In the genomic region with DNA sequence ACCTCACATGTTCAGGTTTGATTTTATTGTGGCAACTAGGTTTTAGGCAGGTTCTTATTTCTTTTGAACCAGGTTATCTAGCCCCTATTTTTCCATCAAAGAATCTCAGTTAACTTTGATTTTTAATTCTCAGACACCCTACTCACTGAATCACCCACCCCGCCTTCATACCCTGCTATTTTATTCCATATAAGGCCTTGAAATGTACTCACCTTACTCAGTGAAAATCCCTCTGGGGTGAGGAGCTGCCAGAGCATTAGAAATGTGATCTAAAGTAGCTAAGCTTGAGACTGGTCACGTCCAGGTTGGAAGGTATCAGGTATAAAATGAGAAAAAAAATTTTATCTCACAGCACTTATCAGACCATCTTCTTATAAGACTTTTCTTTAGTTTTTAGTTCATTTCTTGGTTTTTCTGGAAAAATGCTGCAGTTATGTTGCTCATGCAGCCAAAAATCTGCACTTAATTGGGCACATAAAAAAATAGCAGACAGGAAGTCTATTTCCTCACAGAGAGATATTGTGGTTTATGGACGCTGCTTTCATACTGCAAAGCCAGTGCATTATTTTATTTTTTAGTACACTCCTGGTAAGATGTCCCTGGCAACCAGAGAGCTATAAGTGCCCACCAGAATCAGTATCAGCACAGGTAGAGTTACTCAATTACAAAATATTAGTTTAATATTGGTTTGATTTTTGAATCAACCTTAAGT, we compare ENCODE assay signal across 21 cellular contexts.
DNase-seq lines count a peak whose midpoint lies in the region; ATAC-seq, FAIRE-seq and TF ChIP-seq lines count a peak whose summit lies in the region.
"Had no signal": no experiment of that assay in that cellular context is flagged by ENCODE, and none has a peak within 500 bp of the region (broad histone marks: within the 10 kb centered on the region; RNA-seq: fewer than 3 reads in every experiment).

No MANE protein-coding gene starts in this region.

- no peak overlapping the region for H2AFZ ChIP-seq in H1 (ENCODE audit: low read length)
- H2AFZ ChIP-seq: parathyroid adenoma had no signal

- H3K4me1 Mint-ChIP-seq in mesothelial cell of epicardium: peaks cover 37% of the 10 kb centered on the region
- H3K4me1 Mint-ChIP-seq in activated naive CD8-positive, alpha-beta T cell treated with anti-CD3 and anti-CD28 coated beads for 36 hours: peaks cover 19% of the 10 kb centered on the region

- H3K23ac ChIP-seq in H1 (ENCODE audit: insufficient read length): no peak overlapping the region

- no peak overlapping the region for H2AK5ac ChIP-seq in H1 (ENCODE audit: low read depth, low read length)

- H2BK12ac ChIP-seq in H1 (ENCODE audit: low read depth, low read length): no peak overlapping the region

- WGBS in H1 (ENCODE audit: extremely low coverage in 1 of 2, insufficient coverage in 1 of 2, insufficient read length in 1 of 2, insufficient replicate concordance in 2 of 2, low coverage in 1 of 2, low lambda C conversion rate in 2 of 2, missing lambda C conversion rate in 1 of 2), 2 experiments: 85% methylated on average over 3 of the region's 3 CpGs; no CpG with 5 or more reads in 1 of the 2 experiments

- H3K27me3 ChIP-seq in SJCRH30 (no peaks in the 10 kb centered on the region), H1 (replicated peaks in 1 of 4; ENCODE audit: control insufficient read depth in 3 of 4, extremely low read depth in 1 of 4, insufficient read depth in 3 of 4, low read length in 3 of 4) (no peaks in the 10 kb centered on the region)

- no peak for ATAC-seq in GM21737 (IDR thresholded peaks at IDR 0.05; ENCODE audit: unreplicated experiment)
- ATAC-seq: lower lobe of right lung; naive thymus-derived CD4-positive, alpha-beta T cell had no signal

- no peak for TF ChIP-seq POLR2A in H1 (IDR thresholded peaks at IDR 0.05; ENCODE audit: control extremely low read depth in 1 of 2, low read depth in 2 of 2, low read length in 2 of 2)

- no peaks in the 10 kb centered on the region for H3K9me3 Mint-ChIP-seq in mesothelial cell of epicardium
- H3K9me3 Mint-ChIP-seq in activated naive CD8-positive, alpha-beta T cell treated with anti-CD3 and anti-CD28 coated beads for 36 hours: no peaks in the 10 kb centered on the region
- H3K9me3 Mint-ChIP-seq: H9 had no signal

- no peak for FAIRE-seq in H1 (lab: Jason Lieb, UNC)
- FAIRE-seq: GM18507 had no signal

- H3K27ac ChIP-seq in SJCRH30: peak overlapping the region; percentile 18; the same call in 1 of the 2 replicates
- H3K27ac ChIP-seq in H1 (ENCODE audit: low read depth, low read length): no peak overlapping the region
- H3K27ac ChIP-seq: lower lobe of right lung, parathyroid adenoma had no signal

- no peak overlapping the region for H4K91ac ChIP-seq in H1 (replicated peaks; ENCODE audit: insufficient read length, low read length)

- H3K4me2 ChIP-seq in H1 (ENCODE audit: insufficient read depth in 1 of 2, low read depth in 2 of 2, low read length in 2 of 2): no peak overlapping the region

- no peak overlapping the region for H2BK5ac ChIP-seq in H1 (ENCODE audit: low read depth, low read length)

- no peak overlapping the region for H3K56ac ChIP-seq in H1 (replicated peaks; ENCODE audit: insufficient read length, low read depth, low read length)

- CTCF ChIA-PET in H1 (lab: Charles Lee; ENCODE audit: partially characterized antibody): no interaction called here

- H4K20me1 ChIP-seq in H1 (replicated peaks in 1 of 2; ENCODE audit: control insufficient read depth in 1 of 2, insufficient read depth in 2 of 2, low read length in 2 of 2): no peaks in the 10 kb centered on the region

- peaks cover 14% of the 10 kb centered on the region for H3K4me1 ChIP-seq in SJCRH30
- no peaks in the 10 kb centered on the region for H3K4me1 ChIP-seq in H1 (replicated peaks in 1 of 4; ENCODE audit: control insufficient read depth in 3 of 4, insufficient read depth in 4 of 4, low read length in 3 of 4)
- H3K4me1 ChIP-seq: lower lobe of right lung had no signal

- H3K4me3 ChIP-seq in SJCRH30 (no peak overlapping the region), H1 (ENCODE audit: extremely low read depth in 1 of 4, insufficient read depth in 2 of 4, low read depth in 3 of 4, low read length in 4 of 4) (no peak overlapping the region)
- H3K4me3 ChIP-seq: lower lobe of right lung had no signal

- H3K27ac Mint-ChIP-seq in mesothelial cell of epicardium: peak overlapping the region; percentile 76
- H3K27ac Mint-ChIP-seq in activated naive CD8-positive, alpha-beta T cell treated with anti-CD3 and anti-CD28 coated beads for 36 hours: no peak overlapping the region
- H3K27ac Mint-ChIP-seq: H9; naive thymus-derived CD4-positive, alpha-beta T cell had no signal

- H3K27me3 Mint-ChIP-seq in mesothelial cell of epicardium (ENCODE audit: low read depth): no peaks in the 10 kb centered on the region
- H3K27me3 Mint-ChIP-seq in activated naive CD8-positive, alpha-beta T cell treated with anti-CD3 and anti-CD28 coated beads for 36 hours: peaks cover 32% of the 10 kb centered on the region

- H3K79me1 ChIP-seq in H1 (ENCODE audit: low read depth, low read length): no peaks in the 10 kb centered on the region

- no peak overlapping the region for H2BK15ac ChIP-seq in H1 (ENCODE audit: low read length)

- no peak overlapping the region for H3K4ac ChIP-seq in H1 (replicated peaks; ENCODE audit: insufficient read length, low read depth, low read length)

- no peak for TF ChIP-seq CTCF in H1 (IDR thresholded peaks at IDR 0.05; ENCODE audit: control extremely low read depth in 1 of 3, insufficient read depth in 1 of 3, low read depth in 1 of 3, low read length in 3 of 3)
- TF ChIP-seq CTCF in mesothelial cell of epicardium (IDR thresholded peaks at IDR 0.05; ENCODE audit: unreplicated experiment): no peak

- H4K5ac ChIP-seq in H1 (ENCODE audit: insufficient read length, low read depth, low read length): no peak overlapping the region

- TF ChIP-seq EP300 in H1 (IDR thresholded peaks at IDR 0.05; ENCODE audit: borderline replicate concordance in 1 of 2, low read depth in 2 of 2, low read length in 2 of 2): no peak

- no peaks in the 10 kb centered on the region for H3K23me2 ChIP-seq in H1 (ENCODE audit: low read depth, low read length)

- DNase-seq in EH (ENCODE audit: low read depth) (peak; percentile 62), SJCRH30 (no peak), H1 (ENCODE audit: low read depth in 1 of 2, low spot score in 2 of 2) (no peak), mesothelial cell of epicardium (ENCODE audit: low spot score in 2 of 2, unreplicated experiment in 2 of 2) (no peak), LoVo (ENCODE audit: low spot score) (no peak), CD1c-positive myeloid dendritic cell (ENCODE audit: extremely low spot score) (no peak)
- DNase-seq in activated naive CD8-positive, alpha-beta T cell treated with anti-CD3 and anti-CD28 coated beads for 36 hours: no peak
- DNase-seq: activated CD4-positive, alpha-beta T cell treated with anti-CD3 and anti-CD28 coated beads for 4 hours; activated effector memory CD4-positive, alpha-beta T cell treated with anti-CD3 and anti-CD28 coated beads, Interleukin-2, amount 50 U/mL, for 16 hours; amygdala; C1 segment of cervical spinal cord; glutamatergic neuron; H9; lower lobe of right lung; naive thymus-derived CD4-positive, alpha-beta T cell; NCI-H187 treated with DMSO at 0.1 percent for 48 hours; NCI-H510A treated with DMSO at 0.1 percent for 48 hours; T1000 had no signal

- H2BK120ac ChIP-seq in H1 (replicated peaks; ENCODE audit: low read depth, low read length): no peak overlapping the region

- H3K36me3 Mint-ChIP-seq in mesothelial cell of epicardium: no peaks in the 10 kb centered on the region
- H3K36me3 Mint-ChIP-seq in activated naive CD8-positive, alpha-beta T cell treated with anti-CD3 and anti-CD28 coated beads for 36 hours: peaks cover 1% of the 10 kb centered on the region
- H3K36me3 Mint-ChIP-seq: naive thymus-derived CD4-positive, alpha-beta T cell had no signal

- H3K18ac ChIP-seq in H1 (ENCODE audit: extremely low read depth, low read length): no peak overlapping the region

- no peaks in the 10 kb centered on the region for H3K79me2 ChIP-seq in H1 (ENCODE audit: control insufficient read depth in 1 of 2, insufficient read depth in 2 of 2, low read length in 2 of 2)
- H3K79me2 ChIP-seq: parathyroid adenoma had no signal

- TF ChIP-seq RAD21 in H1 (IDR thresholded peaks at IDR 0.05 in 1 of 2, conservative IDR thresholded peaks at IDR 0.05 in 1 of 2; ENCODE audit: low read depth in 2 of 2, low read length in 2 of 2): no peak

- no peak overlapping the region for H2BK20ac ChIP-seq in H1 (ENCODE audit: low read length)

- no peak overlapping the region for H3K4me3 Mint-ChIP-seq in mesothelial cell of epicardium
- no peak overlapping the region for H3K4me3 Mint-ChIP-seq in activated naive CD8-positive, alpha-beta T cell treated with anti-CD3 and anti-CD28 coated beads for 36 hours
- H3K4me3 Mint-ChIP-seq: naive thymus-derived CD4-positive, alpha-beta T cell had no signal

- POLR2A ChIA-PET in H1 (lab: Charles Lee; ENCODE audit: partially characterized antibody): no interaction called here

- H3K9ac ChIP-seq in H1 (replicated peaks in 1 of 4; ENCODE audit: extremely low read depth in 1 of 4, low read depth in 3 of 4, low read length in 3 of 4): no peak overlapping the region
- H3K9ac ChIP-seq: parathyroid adenoma had no signal

- H3K14ac ChIP-seq in H1 (ENCODE audit: insufficient read length): no peak overlapping the region

- H3K36me3 ChIP-seq in SJCRH30: no peaks in the 10 kb centered on the region
- H3K36me3 ChIP-seq in H1 (ENCODE audit: control insufficient read depth in 2 of 4, insufficient read depth in 4 of 4, low read length in 3 of 4): no peaks in the 10 kb centered on the region
- H3K36me3 ChIP-seq: lower lobe of right lung had no signal

- H4K8ac ChIP-seq in H1 (ENCODE audit: extremely low read depth, insufficient read depth, low read length): no peak overlapping the region

- H3K9me3 ChIP-seq in SJCRH30 (replicated peaks) (no peaks in the 10 kb centered on the region), H1 (ENCODE audit: insufficient read depth in 2 of 2, low read depth in 1 of 2, low read length in 1 of 2) (no peaks in the 10 kb centered on the region)
- H3K9me3 ChIP-seq: lower lobe of right lung had no signal

TF ChIP-seq in H1, 55 proteins besides CTCF, POLR2A, EP300 and RAD21:
- TF ChIP-seq SRF (IDR thresholded peaks at IDR 0.05; ENCODE audit: low read depth, low read length) (0 out of 2 replicates have a peak, but pooled peaks have one; percentile 16), TEAD4 (IDR thresholded peaks at IDR 0.05; ENCODE audit: low read depth, low read length) (no peak)
